8 cellular contexts compared by ENCODE assay signal in genomic region chrX:135985123-135985973, GRCh38. TPM values are rescaled to one million over a fixed set of nuclear protein-coding genes. Genes with fewer than 3 reads are reported as not detected.
A peak's percentile ranks its signal among the peaks of the same experiment; 100 is the strongest.
DNase-seq lines count a peak whose midpoint lies in the region; ATAC-seq, FAIRE-seq and TF ChIP-seq lines count a peak whose summit lies in the region.

Gene SLC9A6, plus strand, starts transcription at chrX:135985435. Its CDS starts 224 bp downstream, at chrX:135985659.

- H3K27me3 Mint-ChIP-seq in T-cell: peaks cover 0 to 12% of the 10 kb centered on the region in 2 donors

- H3K4me1 Mint-ChIP-seq in T-cell: peaks cover 55 to 74% (median 65%) of the 10 kb centered on the region in 3 donors

- TF ChIP-seq CTCF in GM10266 (IDR thresholded peaks at IDR 0.05; ENCODE audit: control insufficient read depth, insufficient read depth, low read depth, missing control alignments): no peak
- no peak for TF ChIP-seq CTCF in prostate gland (IDR thresholded peaks at IDR 0.05)

- peak within 1 kb of the TSS; percentile 53 to 56 for H3K4me3 ChIP-seq in prostate gland

- FAIRE-seq in urothelium cell line (lab: Jason Lieb, UNC): no peak

- DNase-seq in GM10266 (ENCODE audit: extremely low spot score) (peak; percentile 77), HCEC 1CT (peak; percentile 51), MV-4-11 (lab: John Stamatoyannopoulos, UW) (peak; percentile 58), T-cell (peak; percentile 22 to 64 (median 50)), amniotic epithelial cell (ENCODE audit: low read depth) (peak; percentile 31), left ventricle myocardium superior (peak; percentile 87), prostate gland (ENCODE audit: low spot score) (peak; percentile 56), urothelium cell line (ENCODE audit: low spot score) (peak; percentile 64)

- peak; percentile 14 for TF ChIP-seq POLR2A in prostate gland (IDR thresholded peaks at IDR 0.05)

- H3K4me1 ChIP-seq in prostate gland (replicated peaks): no peaks in the 10 kb centered on the region

- intact Hi-C loops in left ventricle myocardium superior (cut with micrococcal nuclease) (no loop called here), prostate gland (cut with DNase I) (loop anchor here (10.0 kb wide), 1 partner anchor 461 kb away; the partner anchor contains the start of gene INTS6L)

- no peaks in the 10 kb centered on the region for H3K27me3 ChIP-seq in prostate gland (replicated peaks; ENCODE audit: insufficient read depth)

- H3K4me3 Mint-ChIP-seq in T-cell: peak within 1 kb of the TSS; percentile 85 to 93 (median 89)

- peak within 1 kb of the TSS; percentile 87 to 89 for H3K27ac Mint-ChIP-seq in T-cell

- no peaks in the 10 kb centered on the region for H3K9me3 ChIP-seq in prostate gland

- under 1% methylated on average over 28 of the region's 69 CpGs for WGBS in prostate gland

- H3K9me3 Mint-ChIP-seq in T-cell: no peaks in the 10 kb centered on the region

- CTCF ChIA-PET in T-cell (lab: Charles Lee): interaction anchor here in 1 of 2 donors (0.6 to 0.7 kb wide), 2 partner anchors 205 to 583 kb away, joined by 3 read pairs; no protein-coding TSS in a partner anchor

- ATAC-seq in T-cell (replicated peaks in 1 of 4) (peak; percentile 88 to 93 (median 90)), left ventricle myocardium superior (peak; percentile 99)

- H3K27ac ChIP-seq in prostate gland: peak within 1 kb of the TSS; percentile 56 to 68

- POLR2A ChIA-PET in T-cell (lab: Charles Lee): interaction anchor here in 1 of 2 donors (0.6 kb wide), 1 partner anchor 30 kb away, joined by 5 read pairs; no protein-coding TSS in a partner anchor

- no peaks in the 10 kb centered on the region for H3K36me3 ChIP-seq in prostate gland

- H3K36me3 Mint-ChIP-seq in T-cell: peaks cover 3% of the 10 kb centered on the region

RNA-seq across cellular contexts. Expression of gene SLC9A6, which starts in this region (rescaled TPM):
- 10 to 100 TPM; 15.5 to 23.9 (median 17.3) TPM for total RNA-seq in T-cell
- total RNA-seq in left ventricle myocardium superior: 17.3 TPM
- 10 to 100 TPM in 1 of 2 donors, 1 to 10 TPM in 1; 7.4 to 14.5 TPM for total RNA-seq in prostate gland

Comparison
In these comparisons a context has a peak if more than half of its experiments do, and no peak if none do; other contexts are left out.
1. Peak in every context shown above with its lines: DNase-seq, ATAC-seq, H3K4me3 ChIP-seq and H3K27ac ChIP-seq.
2. DNase-seq: peak in every context shown above with its lines; median percentile 87 in left ventricle myocardium superior; 77 in GM10266; 64 in urothelium cell line; 58 in MV-4-11; 56 in prostate gland; 51 in HCEC 1CT; 50 in T-cell; 31 in amniotic epithelial cell.